20 cellular contexts compared by ENCODE assay signal in the genomic region with DNA sequence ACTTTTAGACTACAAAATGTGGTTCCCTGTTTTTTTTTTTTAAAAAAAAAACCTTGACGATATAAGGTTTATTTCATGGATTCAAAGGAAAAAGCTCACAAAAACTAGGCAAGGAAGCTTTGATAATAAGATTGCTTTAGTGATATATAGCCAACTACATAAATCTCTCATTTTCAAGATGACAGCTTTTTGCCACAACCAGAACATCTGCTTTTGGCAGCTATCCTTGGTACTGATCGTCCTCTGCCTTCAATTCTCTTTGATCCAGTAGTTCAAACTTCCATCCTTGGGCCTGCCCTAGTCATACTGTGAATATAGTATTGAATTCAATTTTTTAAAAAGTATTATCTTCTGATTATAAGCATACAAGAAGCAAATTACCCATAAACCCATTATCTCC.
A peak's percentile ranks its signal among the peaks of the same experiment; 100 is the strongest.
DNase-seq lines count a peak whose midpoint lies in the region; ATAC-seq and TF ChIP-seq lines count a peak whose summit lies in the region.
"Had no signal": no experiment of that assay in that cellular context is flagged by ENCODE, and none has a peak within 500 bp of the region (broad histone marks: within the 10 kb centered on the region; RNA-seq: fewer than 3 reads in every experiment).

No MANE protein-coding gene starts in this region.

- peaks cover 0 to 3% (median 0%) of the 10 kb centered on the region in 4 donors for H3K9me3 ChIP-seq in liver (ENCODE audit: control insufficient read depth in 4 of 4, low read length in 3 of 4)

- H3K9ac ChIP-seq in liver (ENCODE audit: low read depth in 1 of 2, low read length in 2 of 2), result no peak overlapping the region

- no peaks in the 10 kb centered on the region for H3K27me3 ChIP-seq in liver (ENCODE audit: control insufficient read depth in 4 of 4, insufficient read depth in 4 of 4, low read length in 3 of 4)

- no peak overlapping the region for H3K4me3 ChIP-seq in liver (ENCODE audit: low read depth in 1 of 3, low read length in 3 of 3)
- H3K4me3 ChIP-seq: SK-N-MC had no signal

- no peaks in the 10 kb centered on the region for H3K36me3 ChIP-seq in liver (ENCODE audit: control insufficient read depth in 4 of 4, insufficient read depth in 3 of 4, low read depth in 1 of 4, low read length in 3 of 4)

- no peak overlapping the region for H3K27ac ChIP-seq in liver (ENCODE audit: low read depth in 1 of 2, low read length in 2 of 2)
- H3K27ac ChIP-seq: SK-N-MC had no signal

- WGBS in liver, result 60% methylated on average over 2 of the region's 2 CpGs

- peak; percentile 13 for DNase-seq in NCI-H82 (lab: John Stamatoyannopoulos, UW)
- no peak for DNase-seq in NCI-H82 treated with DMSO at 0.1 percent for 48 hours (lab: John Stamatoyannopoulos, UW; ENCODE audit: unreplicated experiment)
- DNase-seq in OCI-M1 (lab: John Stamatoyannopoulos, UW), result peak; percentile 11
- DNase-seq in NCI-H510A (lab: John Stamatoyannopoulos, UW), result no peak
- DNase-seq in iPS-NIHi11 (ENCODE audit: low spot score), result no peak
- DNase-seq: 8988T, C1 segment of cervical spinal cord, DMS 273 treated with DMSO at 0.1 percent for 48 hours, EL, HFFc6, IMR-90, NCI-H1105 treated with DMSO at 0.1 percent for 48 hours, NCI-H187 treated with DMSO at 0.1 percent for 48 hours, NCI-H510A treated with DMSO at 0.1 percent for 48 hours, PC-3 had no signal

- no peaks in the 10 kb centered on the region for H3K4me1 ChIP-seq in liver (ENCODE audit: control insufficient read depth in 4 of 4, insufficient read depth in 4 of 4, low read length in 3 of 4)

- TF ChIP-seq CTCF in liver (IDR thresholded peaks at IDR 0.05; ENCODE audit: low read depth, low read length, missing input control), result no peak

- no peak for TF ChIP-seq EP300 in Ishikawa (IDR thresholded peaks at IDR 0.05; ENCODE audit: borderline replicate concordance)

- no peak for TF ChIP-seq POLR2A in GM18505 (IDR thresholded peaks at IDR 0.05; ENCODE audit: borderline replicate concordance, extremely low read depth, insufficient read depth, insufficient read length)

- no peak for ATAC-seq in GM18505 (IDR thresholded peaks at IDR 0.05; ENCODE audit: unreplicated experiment)
- ATAC-seq: PC-3, Right ventricle myocardium inferior had no signal

- TF ChIP-seq RAD21 in Ishikawa (IDR thresholded peaks at IDR 0.05; ENCODE audit: low read depth), result no peak
- no peak for TF ChIP-seq RAD21 in liver (IDR thresholded peaks at IDR 0.05)

TF ChIP-seq in Ishikawa, 13 proteins besides CTCF, POLR2A, EP300 and RAD21:
- no peak for TF ChIP-seq CREB1 (IDR thresholded peaks at IDR 0.05; ENCODE audit: low read depth)
- TF ChIP-seq, protein P1, sequence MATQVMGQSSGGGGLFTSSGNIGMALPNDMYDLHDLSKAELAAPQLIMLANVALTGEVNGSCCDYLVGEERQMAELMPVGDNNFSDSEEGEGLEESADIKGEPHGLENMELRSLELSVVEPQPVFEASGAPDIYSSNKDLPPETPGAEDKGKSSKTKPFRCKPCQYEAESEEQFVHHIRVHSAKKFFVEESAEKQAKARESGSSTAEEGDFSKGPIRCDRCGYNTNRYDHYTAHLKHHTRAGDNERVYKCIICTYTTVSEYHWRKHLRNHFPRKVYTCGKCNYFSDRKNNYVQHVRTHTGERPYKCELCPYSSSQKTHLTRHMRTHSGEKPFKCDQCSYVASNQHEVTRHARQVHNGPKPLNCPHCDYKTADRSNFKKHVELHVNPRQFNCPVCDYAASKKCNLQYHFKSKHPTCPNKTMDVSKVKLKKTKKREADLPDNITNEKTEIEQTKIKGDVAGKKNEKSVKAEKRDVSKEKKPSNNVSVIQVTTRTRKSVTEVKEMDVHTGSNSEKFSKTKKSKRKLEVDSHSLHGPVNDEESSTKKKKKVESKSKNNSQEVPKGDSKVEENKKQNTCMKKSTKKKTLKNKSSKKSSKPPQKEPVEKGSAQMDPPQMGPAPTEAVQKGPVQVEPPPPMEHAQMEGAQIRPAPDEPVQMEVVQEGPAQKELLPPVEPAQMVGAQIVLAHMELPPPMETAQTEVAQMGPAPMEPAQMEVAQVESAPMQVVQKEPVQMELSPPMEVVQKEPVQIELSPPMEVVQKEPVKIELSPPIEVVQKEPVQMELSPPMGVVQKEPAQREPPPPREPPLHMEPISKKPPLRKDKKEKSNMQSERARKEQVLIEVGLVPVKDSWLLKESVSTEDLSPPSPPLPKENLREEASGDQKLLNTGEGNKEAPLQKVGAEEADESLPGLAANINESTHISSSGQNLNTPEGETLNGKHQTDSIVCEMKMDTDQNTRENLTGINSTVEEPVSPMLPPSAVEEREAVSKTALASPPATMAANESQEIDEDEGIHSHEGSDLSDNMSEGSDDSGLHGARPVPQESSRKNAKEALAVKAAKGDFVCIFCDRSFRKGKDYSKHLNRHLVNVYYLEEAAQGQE (IDR thresholded peaks at IDR 0.05; ENCODE audit: low read depth), result peak; percentile 77

TF ChIP-seq in liver, 16 proteins besides CTCF, POLR2A, EP300 and RAD21:
- no peak for TF ChIP-seq HNF4A (conservative IDR thresholded peaks at IDR 0.05)
- TF ChIP-seq, protein P1 (IDR thresholded peaks at IDR 0.05), result peak; percentile 45
TF ChIP-seq in liver: peak in this region for 1.

Comparison
In these comparisons a context has a peak if more than half of its experiments do, and no peak if none do; other contexts are left out.
1. DNase-seq: peak in NCI-H82 (single experiment) and OCI-M1 (single experiment); none in NCI-H82 treated with DMSO at 0.1 percent for 48 hours (single experiment), NCI-H510A (single experiment) and iPS-NIHi11 (single experiment).